In genomic region chr17:6430769-6431168, GRCh38 we compare ENCODE assay signal across 15 cellular contexts. TPM values are rescaled to one million over a fixed set of nuclear protein-coding genes. Genes with fewer than 3 reads are reported as not detected.
DNase-seq lines count a peak whose midpoint lies in the region; ATAC-seq and TF ChIP-seq lines count a peak whose summit lies in the region.
"Had no signal": no experiment of that assay in that cellular context is flagged by ENCODE, and none has a peak within 500 bp of the region (broad histone marks: within the 10 kb centered on the region; RNA-seq: fewer than 3 reads in every experiment).

No MANE protein-coding gene starts in this region.

- ATAC-seq in GM21526 (IDR thresholded peaks at IDR 0.05; ENCODE audit: low FRiP score, unreplicated experiment) = no peak
- no peak for ATAC-seq in HG02973 (IDR thresholded peaks at IDR 0.05; ENCODE audit: unreplicated experiment)
- ATAC-seq: right lobe of liver had no signal

- peak; percentile 45 for TF ChIP-seq CTCF in AG04450 (IDR thresholded peaks at IDR 0.05; ENCODE audit: low read depth, low read length)
- TF ChIP-seq CTCF in GM12872 (IDR thresholded peaks at IDR 0.05; ENCODE audit: insufficient read depth, low read depth, low read length) = peak; percentile 55; the same call in 2 of the 3 replicates
- peak; percentile 76 for TF ChIP-seq CTCF in WERI-Rb-1 (IDR thresholded peaks at IDR 0.05; ENCODE audit: low read depth, low read length)
- TF ChIP-seq CTCF in foreskin fibroblast (IDR thresholded peaks at IDR 0.05; ENCODE audit: low read depth, low read length) = peak; percentile 2

- POLR2A ChIA-PET in AG04450 (lab: Yijun Ruan, JAX) = no interaction called here

- DNase-seq in AG04450 (ENCODE audit: low read depth, low spot score) (no peak), WERI-Rb-1 (peak; percentile 51), foreskin fibroblast (no peak), D341Med (ENCODE audit: low spot score) (no peak), HT-29 (ENCODE audit: low spot score) (no peak)
- DNase-seq: activated effector memory CD4-positive, alpha-beta T cell treated with anti-CD3 and anti-CD28 coated beads, Interleukin-2, amount 50 U/mL, for 16 hours; CD8-positive, alpha-beta memory T cell; HCEC 1CT; NCI-H1930; right lobe of liver; T-helper 1 cell had no signal

- CTCF ChIA-PET in AG04450 (lab: Charles Lee) = interaction anchor here (1.3 kb wide), 1 partner anchor 838 kb away, joined by 6 read pairs; no protein-coding TSS in a partner anchor

- H3K27ac ChIP-seq in AG04450 (ENCODE audit: low read depth, low read length) = no peak overlapping the region
- peak overlapping the region; percentile 91 for H3K27ac ChIP-seq in WERI-Rb-1
- H3K27ac ChIP-seq: right lobe of liver had no signal

- H3K27me3 ChIP-seq in AG04450 (ENCODE audit: control insufficient read depth, insufficient read depth, low read length) (peaks cover under 1% of the 10 kb centered on the region), WERI-Rb-1 (ENCODE audit: insufficient read depth, low read depth, severe bottlenecking) (no peaks in the 10 kb centered on the region)
- H3K27me3 ChIP-seq: right lobe of liver had no signal

- peaks cover 6% of the 10 kb centered on the region; the same call in 1 of the 2 replicates for H3K9me3 ChIP-seq in AG04450 (ENCODE audit: control insufficient read depth, insufficient read depth, low read length)
- peaks cover 16% of the 10 kb centered on the region for H3K9me3 ChIP-seq in WERI-Rb-1 (ENCODE audit: severe bottlenecking)
- H3K9me3 ChIP-seq: right lobe of liver had no signal

- H3K36me3 ChIP-seq in WERI-Rb-1 = peaks cover 77% of the 10 kb centered on the region
- H3K36me3 ChIP-seq: right lobe of liver had no signal

- H3K4me3 ChIP-seq in AG04450 (ENCODE audit: low read depth, low read length) (no peak overlapping the region), WERI-Rb-1 (ENCODE audit: low read depth, low read length) (no peak overlapping the region), foreskin fibroblast (ENCODE audit: low read depth in 1 of 2, low read length in 2 of 2) (no peak overlapping the region)
- H3K4me3 ChIP-seq: right lobe of liver had no signal

RNA-seq across cellular contexts. Expression of gene AIPL1, which starts 4.2 kb away (rescaled TPM):
- polyA plus RNA-seq in AG04450 (2011; rRNA removed) = not detected in 2 replicates
- not detected in 2 replicates for polyA minus RNA-seq in AG04450 (2011; rRNA and poly(A)+ RNA removed)
- not detected in 2 replicates for total RNA-seq in HT-29 (2014; rRNA removed; shearing (Covaris generic))
- total RNA-seq: CD8-positive, alpha-beta memory T cell; right lobe of liver; subcutaneous adipose tissue had no signal
- polyA plus RNA-seq: CD8-positive, alpha-beta memory T cell had no signal

RNA-seq across cellular contexts. Expression of gene PIMREG, which starts 13.5 kb away (rescaled TPM):
- 7.0 and 7.7 TPM in 2 replicates for polyA plus RNA-seq in AG04450 (2011; rRNA removed)
- polyA minus RNA-seq in AG04450 (2011; rRNA and poly(A)+ RNA removed) = 4.5 and 5.0 TPM in 2 replicates
- 97.8 and 111 TPM in 2 replicates for total RNA-seq in HT-29 (2014; rRNA removed; shearing (Covaris generic))
- polyA plus RNA-seq: CD8-positive, alpha-beta memory T cell had no signal

Comparison
In these comparisons a context has a peak if more than half of its experiments do, and no peak if none do; other contexts are left out.
1. CTCF ChIP-seq: peak in every context shown above with its lines; median percentile 76 in WERI-Rb-1; 55 in GM12872; 45 in AG04450; 2 in foreskin fibroblast.